20 cellular contexts compared by ENCODE assay signal in genomic region chr14:102537981-102538597, GRCh38.
"Had no signal": no experiment of that assay in that cellular context is flagged by ENCODE, and none has a peak within 500 bp of the region (broad histone marks: within the 10 kb centered on the region; RNA-seq: fewer than 3 reads in every experiment).

No MANE protein-coding gene starts in this region.

- H3K4me1 Mint-ChIP-seq: activated CD4-positive, alpha-beta T cell treated with anti-CD3 and anti-CD28 coated beads, Interleukin-2, amount 10 ng/mL, durations not matched to agents 24 days and 14 days; activated naive CD8-positive, alpha-beta T cell treated with anti-CD3 and anti-CD28 coated beads, Interleukin-2, amount 10 ng/mL, durations not matched to agents 7 days and 5 days had no signal

- H3K4me3 ChIP-seq: heart left ventricle, upper lobe of right lung had no signal

- H3K4me3 Mint-ChIP-seq: activated CD4-positive, alpha-beta memory T cell treated with anti-CD3 and anti-CD28 coated beads, Interleukin-2, amount 10 ng/mL, durations not matched to agents 7 days and 5 days; activated CD4-positive, alpha-beta T cell treated with anti-CD3 and anti-CD28 coated beads, Interleukin-2, amount 10 ng/mL, durations not matched to agents 24 days and 14 days; activated naive CD4-positive, alpha-beta T cell treated with anti-CD3 and anti-CD28 coated beads for 36 hours; activated naive CD8-positive, alpha-beta T cell treated with anti-CD3 and anti-CD28 coated beads, Interleukin-2, amount 10 ng/mL, durations not matched to agents 7 days and 5 days; activated T-cell treated with anti-CD3 and anti-CD28 coated beads, Interleukin-2, amount 50 U/mL, for 72 hours; memory B cell; nephron progenitor cell; T-helper 2 cell treated with Interferon-gamma antibody and Interleukin-4, amounts not matched to agents 5 μg/mL and 100 μg/mL, for 36 hours had no signal

- DNase-seq: activated CD4-positive, alpha-beta memory T cell treated with anti-CD3 and anti-CD28 coated beads, Interleukin-2, amount 10 ng/mL, durations not matched to agents 7 days and 5 days; activated CD4-positive, alpha-beta T cell treated with anti-CD3 and anti-CD28 coated beads, Interleukin-2, amount 10 ng/mL, durations not matched to agents 24 days and 14 days; activated effector memory CD4-positive, alpha-beta T cell treated with Interleukin-2 at 50 U/mL for 16 hours; activated naive CD4-positive, alpha-beta T cell treated with anti-CD3 and anti-CD28 coated beads for 36 hours; activated naive CD8-positive, alpha-beta T cell treated with anti-CD3 and anti-CD28 coated beads, Interleukin-2, amount 10 ng/mL, durations not matched to agents 7 days and 5 days; activated T-cell treated with anti-CD3 and anti-CD28 coated beads, Interleukin-2, amount 50 U/mL, for 72 hours; amniotic stem cell; heart left ventricle; left colon; nephron progenitor cell; nucleus accumbens; stimulated activated CD4-positive, alpha-beta T cell treated with anti-CD3 and anti-CD28 coated beads, Interleukin-4, amount 100 ng/mL, for 1 hour; stimulated activated naive CD8-positive, alpha-beta T cell treated with anti-CD3 and anti-CD28 coated beads, Interleukin-15, Interleukin-2, amounts not matched to agents 100 U/mL and 50 U/mL, for 24 hours; upper lobe of right lung had no signal

- H3K36me3 ChIP-seq: heart left ventricle, upper lobe of right lung had no signal

- ATAC-seq: activated CD4-positive, CD25-positive, alpha-beta regulatory T cell treated with anti-CD3 and anti-CD28 coated beads, Interleukin-2, amount 50 U/mL, for 24 hours; activated T-cell treated with anti-CD3 and anti-CD28 coated beads, Interleukin-2, amount 50 U/mL, for 72 hours; left colon; stimulated activated naive CD8-positive, alpha-beta T cell treated with anti-CD3 and anti-CD28 coated beads, Interleukin-15, Interleukin-2, amounts not matched to agents 100 U/mL and 50 U/mL, for 24 hours; upper lobe of right lung had no signal

- H3K9me3 ChIP-seq: heart left ventricle, upper lobe of right lung had no signal

- H3K9me3 Mint-ChIP-seq: activated CD4-positive, alpha-beta memory T cell treated with anti-CD3 and anti-CD28 coated beads, Interleukin-2, amount 10 ng/mL, durations not matched to agents 7 days and 5 days; activated CD4-positive, alpha-beta T cell treated with anti-CD3 and anti-CD28 coated beads, Interleukin-2, amount 10 ng/mL, durations not matched to agents 24 days and 14 days; activated naive CD4-positive, alpha-beta T cell treated with anti-CD3 and anti-CD28 coated beads for 36 hours; activated naive CD8-positive, alpha-beta T cell treated with anti-CD3 and anti-CD28 coated beads, Interleukin-2, amount 10 ng/mL, durations not matched to agents 7 days and 5 days; activated T-cell treated with anti-CD3 and anti-CD28 coated beads, Interleukin-2, amount 50 U/mL, for 72 hours; memory B cell; nephron progenitor cell; T-helper 2 cell treated with Interferon-gamma antibody and Interleukin-4, amounts not matched to agents 5 μg/mL and 100 μg/mL, for 36 hours had no signal

- H3K36me3 Mint-ChIP-seq: activated naive CD8-positive, alpha-beta T cell treated with anti-CD3 and anti-CD28 coated beads, Interleukin-2, amount 10 ng/mL, durations not matched to agents 7 days and 5 days; memory B cell had no signal

- FAIRE-seq: keratinocyte had no signal

- H3K27ac Mint-ChIP-seq: activated CD4-positive, alpha-beta memory T cell treated with anti-CD3 and anti-CD28 coated beads, Interleukin-2, amount 10 ng/mL, durations not matched to agents 7 days and 5 days; activated CD4-positive, alpha-beta T cell treated with anti-CD3 and anti-CD28 coated beads, Interleukin-2, amount 10 ng/mL, durations not matched to agents 24 days and 14 days; activated naive CD4-positive, alpha-beta T cell treated with anti-CD3 and anti-CD28 coated beads for 36 hours; activated naive CD8-positive, alpha-beta T cell treated with anti-CD3 and anti-CD28 coated beads, Interleukin-2, amount 10 ng/mL, durations not matched to agents 7 days and 5 days; activated T-cell treated with anti-CD3 and anti-CD28 coated beads, Interleukin-2, amount 50 U/mL, for 72 hours; memory B cell; nephron progenitor cell; T-helper 2 cell treated with Interferon-gamma antibody and Interleukin-4, amounts not matched to agents 5 μg/mL and 100 μg/mL, for 36 hours had no signal

- H3K27me3 ChIP-seq: upper lobe of right lung had no signal

- H3K27ac ChIP-seq: epithelial cell of prostate, heart left ventricle, upper lobe of right lung, VCaP had no signal
